9 cellular contexts compared by ENCODE assay signal in the genomic region with DNA sequence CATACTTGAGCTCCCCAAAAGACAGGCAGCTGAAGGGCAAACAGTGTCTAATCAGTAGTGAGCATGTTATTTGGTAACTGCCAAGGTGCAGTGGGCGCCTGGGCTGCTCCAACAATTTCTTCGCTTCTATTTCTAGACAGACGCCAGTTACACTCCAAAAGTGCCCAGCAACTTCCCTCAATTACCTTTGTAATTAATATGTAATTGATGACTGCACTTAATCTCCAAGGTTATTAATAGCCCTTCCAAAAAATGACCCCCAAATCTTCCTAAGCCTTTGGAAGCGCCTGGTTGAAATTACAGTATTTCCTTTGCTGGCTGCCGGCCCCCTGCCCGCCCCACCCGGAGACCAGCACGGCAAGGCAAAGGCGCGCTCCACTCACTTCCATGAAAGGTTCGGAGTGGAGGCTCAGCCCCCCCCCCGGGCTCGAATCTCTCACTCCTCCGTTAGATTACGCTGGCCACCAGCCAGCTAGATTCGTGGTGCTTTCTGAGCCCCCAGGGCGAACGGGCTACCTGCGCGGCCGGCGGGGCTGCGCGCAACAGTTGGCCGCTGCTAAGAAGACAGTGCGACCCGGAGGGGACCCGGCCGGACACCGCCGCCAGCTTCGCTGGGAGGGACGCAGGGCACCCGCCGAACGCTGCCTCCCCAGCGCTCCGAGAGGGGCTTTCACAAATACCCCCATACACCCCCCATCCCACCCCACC. TPM values are rescaled to one million over a fixed set of nuclear protein-coding genes. Genes with fewer than 3 reads are reported as not detected.
DNase-seq lines count a peak whose midpoint lies in the region; ATAC-seq and TF ChIP-seq lines count a peak whose summit lies in the region.
"Had no signal": no experiment of that assay in that cellular context is flagged by ENCODE, and none has a peak within 500 bp of the region (broad histone marks: within the 10 kb centered on the region; RNA-seq: fewer than 3 reads in every experiment).

No MANE protein-coding gene starts in this region.

- H3K4me1 ChIP-seq in mammary epithelial cell (ENCODE audit: insufficient read depth, low read length) = no peaks in the 10 kb centered on the region
- H3K4me1 ChIP-seq in CD4-positive, alpha-beta memory T cell (ENCODE audit: insufficient read depth, low read length) = no peaks in the 10 kb centered on the region

- peaks cover 0 to 3% (median 0%) of the 10 kb centered on the region in 8 donors for H3K9me3 Mint-ChIP-seq in CD4-positive, alpha-beta memory T cell

- no peak overlapping the region for H3K4me3 Mint-ChIP-seq in CD4-positive, alpha-beta memory T cell

- WGBS in mammary epithelial cell (ENCODE audit: low coverage, missing lambda C conversion rate) = 78% methylated on average over 3 of the region's 38 CpGs

- in situ Hi-C loops in mammary epithelial cell (cut with MboI; ENCODE audit: low sequenced_read_pairs in 2 of 2) = no loop called here

- ATAC-seq in HG03097 (IDR thresholded peaks at IDR 0.05; ENCODE audit: low FRiP score, unreplicated experiment) = no peak

- peak; percentile 23 for DNase-seq in HEK293T (ENCODE audit: extremely low spot score)
- DNase-seq in mammary epithelial cell = no peak
- DNase-seq in left kidney (ENCODE audit: low read depth, low spot score) = peak; percentile 14
- DNase-seq in NCI-H2029 treated with DMSO at 0.1 percent for 48 hours (lab: John Stamatoyannopoulos, UW) = no peak
- DNase-seq in NCI-H345 treated with DMSO at 0.1 percent for 48 hours (lab: John Stamatoyannopoulos, UW; ENCODE audit: unreplicated experiment) = no peak
- DNase-seq in CD4-positive, alpha-beta memory T cell = no peak
- DNase-seq: PC-9 had no signal

- peak overlapping the region; percentile 45 for H3K4me2 ChIP-seq in mammary epithelial cell (ENCODE audit: insufficient read depth, low read depth, low read length)

- no peak overlapping the region for H3K27ac Mint-ChIP-seq in CD4-positive, alpha-beta memory T cell

- no peaks in the 10 kb centered on the region for H4K20me1 ChIP-seq in mammary epithelial cell (ENCODE audit: insufficient read depth, low read length)

- POLR2A ChIA-PET in HEK293T (lab: Yijun Ruan, JAX) = no interaction called here
- POLR2A ChIA-PET in CD4-positive, alpha-beta memory T cell (lab: Charles Lee; ENCODE audit: partially characterized antibody) = no interaction called here

- dilution Hi-C loops in mammary epithelial cell (cut with HindIII; ENCODE audit: low sequenced_read_pairs) = no loop called here

- no peak overlapping the region for H2AFZ ChIP-seq in mammary epithelial cell (ENCODE audit: low read depth, low read length)
- H2AFZ ChIP-seq: PC-9 had no signal

- TF ChIP-seq CTCF in mammary epithelial cell (conservative IDR thresholded peaks at IDR 0.05 in 1 of 2, IDR thresholded peaks at IDR 0.05 in 1 of 2; ENCODE audit: extremely low read depth in 1 of 2, insufficient read depth in 1 of 2, low read depth in 1 of 2, low read length in 2 of 2) = no peak

- H3K27ac ChIP-seq in mammary epithelial cell (ENCODE audit: insufficient read depth, low read depth, low read length) (no peak overlapping the region), skin epidermis (no peak overlapping the region)
- H3K27ac ChIP-seq in CD4-positive, alpha-beta memory T cell (ENCODE audit: low read depth, low read length) = no peak overlapping the region
- H3K27ac ChIP-seq: PC-9 had no signal

- H3K9ac ChIP-seq in mammary epithelial cell (ENCODE audit: insufficient read depth, low read length) = no peak overlapping the region

- peaks cover 17 to 21% of the 10 kb centered on the region in 2 donors for H3K27me3 Mint-ChIP-seq in CD4-positive, alpha-beta memory T cell

- no peaks in the 10 kb centered on the region for H3K36me3 Mint-ChIP-seq in CD4-positive, alpha-beta memory T cell

- H3K4me3 ChIP-seq in mammary epithelial cell (replicated peaks in 1 of 3; ENCODE audit: insufficient read depth in 1 of 3, low read depth in 2 of 3, low read length in 3 of 3) = peak overlapping the region in 2 of 3 experiments; percentile 27 to 29
- peak overlapping the region; percentile 26 to 57 (median 40) for H3K4me3 ChIP-seq in skin epidermis
- H3K4me3 ChIP-seq in CD4-positive, alpha-beta memory T cell (ENCODE audit: low read length in 2 of 2) = no peak overlapping the region

- CTCF ChIA-PET in HEK293T (lab: Yijun Ruan, JAX) (no interaction called here), mammary epithelial cell (lab: Charles Lee; ENCODE audit: low non-redundant PET) (no interaction called here)
- CTCF ChIA-PET in CD4-positive, alpha-beta memory T cell (lab: Charles Lee; ENCODE audit: partially characterized antibody) = no interaction called here

- no peaks in the 10 kb centered on the region for H3K36me3 ChIP-seq in mammary epithelial cell (ENCODE audit: insufficient read depth, low read length)
- H3K36me3 ChIP-seq in CD4-positive, alpha-beta memory T cell (ENCODE audit: insufficient read depth, low read length) = no peaks in the 10 kb centered on the region

- no peaks in the 10 kb centered on the region for H3K9me3 ChIP-seq in mammary epithelial cell (replicated peaks; ENCODE audit: insufficient read depth, low read length)
- H3K9me3 ChIP-seq in CD4-positive, alpha-beta memory T cell (ENCODE audit: control insufficient read depth in 1 of 2, low read length in 2 of 2) = no peaks in the 10 kb centered on the region

- no TSS peak for BruUV-seq in mammary epithelial cell (replicated peaks; lab: Mats Ljungman, UMichigan)

- intact Hi-C loops in mammary epithelial cell (cut with micrococcal nuclease) = no loop called here
- intact Hi-C loops in CD4-positive, alpha-beta memory T cell (cut with micrococcal nuclease) = no loop called here

- peaks cover 13% of the 10 kb centered on the region for H3K27me3 ChIP-seq in mammary epithelial cell (ENCODE audit: insufficient read depth, low read length)
- H3K27me3 ChIP-seq in CD4-positive, alpha-beta memory T cell (ENCODE audit: insufficient read depth, low read length) = no peaks in the 10 kb centered on the region

- H3K4me1 Mint-ChIP-seq in CD4-positive, alpha-beta memory T cell = peaks cover 0 to 1% (median 0%) of the 10 kb centered on the region in 4 donors

- no peaks in the 10 kb centered on the region for H3K79me2 ChIP-seq in mammary epithelial cell (ENCODE audit: insufficient read depth, low read length)

TF ChIP-seq in HEK293T, 16 proteins besides CTCF, POLR2A, EP300 and RAD21:
- TF ChIP-seq BHLHE40 (IDR thresholded peaks at IDR 0.05; ENCODE audit: borderline replicate concordance) = no peak
- no peak for TF ChIP-seq CTBP1 (IDR thresholded peaks at IDR 0.05; ENCODE audit: borderline replicate concordance)
- no peak for TF ChIP-seq LEF1 (IDR thresholded peaks at IDR 0.05; ENCODE audit: borderline replicate concordance)
- no peak for TF ChIP-seq ELF4 (IDR thresholded peaks at IDR 0.05)
- TF ChIP-seq HDGF (IDR thresholded peaks at IDR 0.05; ENCODE audit: borderline replicate concordance) = no peak
- TF ChIP-seq FOXM1 (IDR thresholded peaks at IDR 0.05; ENCODE audit: borderline replicate concordance) = no peak
- TF ChIP-seq TARDBP (IDR thresholded peaks at IDR 0.05) = no peak
- TF ChIP-seq NFRKB (IDR thresholded peaks at IDR 0.05) = no peak
- no peak for TF ChIP-seq L3MBTL2 (conservative IDR thresholded peaks at IDR 0.05)
- no peak for TF ChIP-seq ARNT (IDR thresholded peaks at IDR 0.05)
- TF ChIP-seq FOXK2 (IDR thresholded peaks at IDR 0.05) = no peak
- no peak for TF ChIP-seq FOXA1 (IDR thresholded peaks at IDR 0.05)
- no peak for TF ChIP-seq SUZ12 (IDR thresholded peaks at IDR 0.05)
- TF ChIP-seq SP1 (IDR thresholded peaks at IDR 0.05) = no peak
- TF ChIP-seq ZNF384 (IDR thresholded peaks at IDR 0.05) = no peak

RNA-seq across cellular contexts. Expression of gene GPC4, which starts 1.9 kb away (rescaled TPM):
- total RNA-seq in mammary epithelial cell = 1 to 10 TPM; 7.1 to 7.2 TPM
- 1.2 TPM for polyA plus RNA-seq in mammary epithelial cell
- polyA minus RNA-seq in mammary epithelial cell = 3.8 TPM
- total RNA-seq in CD4-positive, alpha-beta memory T cell = not detected
- not detected for polyA plus RNA-seq in CD4-positive, alpha-beta memory T cell

Comparison
In these comparisons a context has a peak if more than half of its experiments do, and no peak if none do; other contexts are left out.
1. DNase-seq: peak in HEK293T (single experiment) and left kidney (single experiment); none in mammary epithelial cell (single experiment), NCI-H2029 treated with DMSO at 0.1 percent for 48 hours (single experiment), NCI-H345 treated with DMSO at 0.1 percent for 48 hours (single experiment) and CD4-positive, alpha-beta memory T cell (0 of 5).
2. H3K4me3 ChIP-seq: peak in mammary epithelial cell (2 of 3) and skin epidermis (7 of 7); none in CD4-positive, alpha-beta memory T cell (0 of 2).
3. RNA of gene GPC4, which starts 1.9 kb away (total RNA-seq): 7.1 to 7.2 TPM in mammary epithelial cell; not detected in CD4-positive, alpha-beta memory T cell; every median in the first group is over 4 times any median in the second.